Comparison of ENCODE assay signal across 18 cellular contexts in genomic region chr3:64104691-64105101, GRCh38.
DNase-seq lines count a peak whose midpoint lies in the region; ATAC-seq and TF ChIP-seq lines count a peak whose summit lies in the region.
"Had no signal": no experiment of that assay in that cellular context is flagged by ENCODE, and none has a peak within 500 bp of the region (broad histone marks: within the 10 kb centered on the region; RNA-seq: fewer than 3 reads in every experiment).

No MANE protein-coding gene starts in this region.

- intact Hi-C loops in IMR-90 (cut with micrococcal nuclease): no loop called here

- H3K27ac ChIP-seq in IMR-90 (ENCODE audit: insufficient read depth, low read length) (peak overlapping the region; percentile 27; the same call in 1 of the 2 replicates), epithelial cell of prostate (peak overlapping the region; percentile 44)
- H3K27ac ChIP-seq: heart right ventricle, spleen, upper lobe of left lung, VCaP had no signal

- H3K27me3 Mint-ChIP-seq in stimulated activated memory B cell treated with anti-CD40 and anti-IgM and Interleukin-4, amounts not matched to agents 10 μg/mL and 1 μg/mL and 100 μg/mL, for 72 hours: no peaks in the 10 kb centered on the region

- no peak overlapping the region for H3K4ac ChIP-seq in IMR-90 (ENCODE audit: low read depth, low read length)

- CTCF ChIA-PET in IMR-90 (lab: Yijun Ruan, JAX): no interaction called here

- no peak overlapping the region for H4K5ac ChIP-seq in IMR-90 (ENCODE audit: low read depth, low read length)

- H4K91ac ChIP-seq in IMR-90 (ENCODE audit: insufficient read depth, low read depth, low read length): no peak overlapping the region

- DNase-seq in IMR-90: peak; percentile 87
- DNase-seq in epithelial cell of prostate (ENCODE audit: low read depth, low spot score): peak; percentile 71
- no peak for DNase-seq in activated effector memory CD4-positive, alpha-beta T cell treated with anti-CD3 and anti-CD28 coated beads, Interleukin-2, amount 50 U/mL, for 16 hours
- no peak for DNase-seq in T-helper 2 cell
- DNase-seq in NCI-H2081 treated with DMSO at 0.1 percent for 48 hours (lab: John Stamatoyannopoulos, UW): no peak
- DNase-seq: activated CD8-positive, alpha-beta memory T cell treated with anti-CD3 and anti-CD28 coated beads, Interleukin-2, amount 50 U/mL, for 4 hours; anterior cingulate cortex; heart right ventricle; NCI-H446 treated with DMSO at 0.1 percent for 48 hours; occipital lobe; Right ventricle myocardium superior; spleen; upper lobe of left lung had no signal

- no peaks in the 10 kb centered on the region for H3K27me3 ChIP-seq in IMR-90 (ENCODE audit: control insufficient read depth, insufficient read depth, low read length)
- H3K27me3 ChIP-seq: heart right ventricle, spleen, upper lobe of left lung had no signal

- no peak overlapping the region for H3K9ac ChIP-seq in IMR-90 (ENCODE audit: low read depth, low read length)

- peaks cover 15% of the 10 kb centered on the region; the same call in 1 of the 2 replicates for H4K20me1 ChIP-seq in IMR-90 (ENCODE audit: insufficient read depth, low read length)

- peaks cover 42% of the 10 kb centered on the region for H3K9me1 ChIP-seq in IMR-90 (ENCODE audit: insufficient read depth, low read length)

- H3K14ac ChIP-seq in IMR-90 (replicated peaks; ENCODE audit: low read depth, low read length): 0 out of 2 replicates have a peak overlapping the region, but pooled peaks have one; percentile 51

- no peak overlapping the region for H2BK15ac ChIP-seq in IMR-90 (ENCODE audit: low read depth, low read length)

- no peak for TF ChIP-seq POLR2A in IMR-90 (IDR thresholded peaks at IDR 0.05; ENCODE audit: low read depth, low read length)

- H2BK120ac ChIP-seq in IMR-90 (ENCODE audit: low read depth, low read length): peak overlapping the region; percentile 28; the same call in 1 of the 2 replicates

- no peak overlapping the region for H2AK5ac ChIP-seq in IMR-90 (ENCODE audit: low read depth, low read length)

- H3K23ac ChIP-seq in IMR-90 (ENCODE audit: low read depth, low read length): no peak overlapping the region

- no peak overlapping the region for H3K18ac ChIP-seq in IMR-90 (ENCODE audit: low read depth, low read length)

- in situ Hi-C loops in IMR-90 (cut with MboI; ENCODE audit: low sequenced_read_pairs): no loop called here

- H3K9me3 Mint-ChIP-seq in stimulated activated memory B cell treated with anti-CD40 and anti-IgM and Interleukin-4, amounts not matched to agents 10 μg/mL and 1 μg/mL and 100 μg/mL, for 72 hours: no peaks in the 10 kb centered on the region

- H3K36me3 ChIP-seq in IMR-90 (ENCODE audit: control insufficient read depth, insufficient read depth, low read length): peaks cover 13% of the 10 kb centered on the region
- H3K36me3 ChIP-seq: spleen had no signal

- POLR2A ChIA-PET in IMR-90 (lab: Charles Lee; ENCODE audit: unreplicated experiment): no interaction called here

- peak overlapping the region; percentile 63 for H2BK5ac ChIP-seq in IMR-90 (ENCODE audit: low read depth, low read length, poor library complexity, severe bottlenecking)

- dilution Hi-C loops in IMR-90 (cut with HindIII; ENCODE audit: low sequenced_read_pairs, unreplicated experiment): no loop called here

- no peak overlapping the region for H3K56ac ChIP-seq in IMR-90 (ENCODE audit: extremely low read depth, insufficient read depth, low read length)

- H3K4me3 Mint-ChIP-seq in stimulated activated memory B cell treated with anti-CD40 and anti-IgM and Interleukin-4, amounts not matched to agents 10 μg/mL and 1 μg/mL and 100 μg/mL, for 72 hours: no peak overlapping the region

- no peak for TF ChIP-seq CTCF in IMR-90 (conservative IDR thresholded peaks at IDR 0.05; ENCODE audit: low read depth, low read length)

- 33% methylated on average over 1 of the region's 3 CpGs; no CpG with 5 or more reads in 1 of the 2 experiments for WGBS in IMR-90 (ENCODE audit: extremely low coverage in 2 of 2, insufficient read length in 1 of 2), 2 experiments

- H3K4me1 ChIP-seq in IMR-90 (ENCODE audit: control insufficient read depth, insufficient read depth, low read length): peaks cover 11% of the 10 kb centered on the region
- H3K4me1 ChIP-seq: spleen, upper lobe of left lung had no signal

- TF ChIP-seq RAD21 in IMR-90 (IDR thresholded peaks at IDR 0.05; ENCODE audit: low read length): no peak

- no peak overlapping the region for H3K4me2 ChIP-seq in IMR-90 (ENCODE audit: low read depth, low read length)

- no peaks in the 10 kb centered on the region for H3K36me3 Mint-ChIP-seq in stimulated activated memory B cell treated with anti-CD40 and anti-IgM and Interleukin-4, amounts not matched to agents 10 μg/mL and 1 μg/mL and 100 μg/mL, for 72 hours

- peak overlapping the region; percentile 27 for H3K27ac Mint-ChIP-seq in stimulated activated memory B cell treated with anti-CD40 and anti-IgM and Interleukin-4, amounts not matched to agents 10 μg/mL and 1 μg/mL and 100 μg/mL, for 72 hours

- no peak overlapping the region for H2AFZ ChIP-seq in IMR-90 (replicated peaks; ENCODE audit: low read length, poor library complexity)

- no peak overlapping the region for H3K4me3 ChIP-seq in IMR-90 (ENCODE audit: insufficient read depth, low read depth, low read length)
- H3K4me3 ChIP-seq: heart right ventricle, lung, spleen, upper lobe of left lung had no signal

- peak; percentile 60 for ATAC-seq in GM21786 (IDR thresholded peaks at IDR 0.05; ENCODE audit: unreplicated experiment)
- peak; percentile 73 for ATAC-seq in IMR-90 (ENCODE audit: low read depth)
- peak; percentile 68 for ATAC-seq in stimulated activated memory B cell treated with anti-CD40 and anti-IgM and Interleukin-4, amounts not matched to agents 10 μg/mL and 1 μg/mL and 100 μg/mL, for 72 hours
- ATAC-seq in GM18861 (IDR thresholded peaks at IDR 0.05; ENCODE audit: unreplicated experiment): no peak
- ATAC-seq: heart right ventricle had no signal

- no peak overlapping the region for H2BK20ac ChIP-seq in IMR-90 (ENCODE audit: low read depth, low read length)

- no peaks in the 10 kb centered on the region for H3K9me3 ChIP-seq in IMR-90 (ENCODE audit: control insufficient read depth, insufficient read depth, low read length)
- H3K9me3 ChIP-seq: heart right ventricle, spleen, upper lobe of left lung had no signal

- peak overlapping the region in 1 of 2 experiments; percentile 33; a peak in 1 of 4 replicates for H4K8ac ChIP-seq in IMR-90 (ENCODE audit: low read depth in 2 of 2, low read length in 2 of 2)

- H2AK9ac ChIP-seq in IMR-90 (replicated peaks; ENCODE audit: low read depth, low read length, poor library complexity): no peak overlapping the region

- H3K79me1 ChIP-seq in IMR-90 (ENCODE audit: low read depth in 1 of 2, low read length in 2 of 2): peaks cover 13 to 54% of the 10 kb centered on the region in 2 experiments

- peaks cover 31% of the 10 kb centered on the region for H3K4me1 Mint-ChIP-seq in stimulated activated memory B cell treated with anti-CD40 and anti-IgM and Interleukin-4, amounts not matched to agents 10 μg/mL and 1 μg/mL and 100 μg/mL, for 72 hours

- BruUV-seq in IMR-90 (replicated peaks; lab: Mats Ljungman, UMichigan): no TSS peak

TF ChIP-seq in IMR-90, 13 proteins besides CTCF, POLR2A, EP300 and RAD21:
- TF ChIP-seq MAFK (IDR thresholded peaks at IDR 0.05; ENCODE audit: low read depth, low read length) (no peak), MXI1 (IDR thresholded peaks at IDR 0.05; ENCODE audit: borderline replicate concordance, low read depth, low read length) (no peak), NFE2L2 (IDR thresholded peaks at IDR 0.05; ENCODE audit: low read depth, low read length) (no peak), RCOR1 (IDR thresholded peaks at IDR 0.05; ENCODE audit: insufficient replicate concordance, low read length) (no peak), ELK1 (IDR thresholded peaks at IDR 0.05; ENCODE audit: borderline replicate concordance, low read depth, low read length) (no peak), SMC3 (IDR thresholded peaks at IDR 0.05; ENCODE audit: low read depth, low read length) (no peak), CHD1 (IDR thresholded peaks at IDR 0.05; ENCODE audit: low read depth, low read length) (no peak), FOS (IDR thresholded peaks at IDR 0.05; ENCODE audit: low read depth, low read length) (no peak), RFX5 (IDR thresholded peaks at IDR 0.05; ENCODE audit: low read depth, low read length) (no peak), MAZ (IDR thresholded peaks at IDR 0.05; ENCODE audit: borderline replicate concordance, low read depth, low read length) (no peak), BHLHE40 (IDR thresholded peaks at IDR 0.05; ENCODE audit: low read depth, low read length) (no peak; the same call in 1 of the 2 replicates), CEBPB (IDR thresholded peaks at IDR 0.05; ENCODE audit: low read depth, low read length) (no peak; the same call in 1 of the 2 replicates)
- TF ChIP-seq, protein P1, sequence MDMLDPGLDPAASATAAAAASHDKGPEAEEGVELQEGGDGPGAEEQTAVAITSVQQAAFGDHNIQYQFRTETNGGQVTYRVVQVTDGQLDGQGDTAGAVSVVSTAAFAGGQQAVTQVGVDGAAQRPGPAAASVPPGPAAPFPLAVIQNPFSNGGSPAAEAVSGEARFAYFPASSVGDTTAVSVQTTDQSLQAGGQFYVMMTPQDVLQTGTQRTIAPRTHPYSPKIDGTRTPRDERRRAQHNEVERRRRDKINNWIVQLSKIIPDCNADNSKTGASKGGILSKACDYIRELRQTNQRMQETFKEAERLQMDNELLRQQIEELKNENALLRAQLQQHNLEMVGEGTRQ (IDR thresholded peaks at IDR 0.05; ENCODE audit: low read depth, low read length): no peak

Comparison
In these comparisons a context has a peak if more than half of its experiments do, and no peak if none do; other contexts are left out.
1. DNase-seq: peak in IMR-90 (single experiment) and epithelial cell of prostate (single experiment); none in activated effector memory CD4-positive, alpha-beta T cell treated with anti-CD3 and anti-CD28 coated beads, Interleukin-2, amount 50 U/mL, for 16 hours (single experiment), T-helper 2 cell (0 of 5) and NCI-H2081 treated with DMSO at 0.1 percent for 48 hours (single experiment).